In the genomic region with DNA sequence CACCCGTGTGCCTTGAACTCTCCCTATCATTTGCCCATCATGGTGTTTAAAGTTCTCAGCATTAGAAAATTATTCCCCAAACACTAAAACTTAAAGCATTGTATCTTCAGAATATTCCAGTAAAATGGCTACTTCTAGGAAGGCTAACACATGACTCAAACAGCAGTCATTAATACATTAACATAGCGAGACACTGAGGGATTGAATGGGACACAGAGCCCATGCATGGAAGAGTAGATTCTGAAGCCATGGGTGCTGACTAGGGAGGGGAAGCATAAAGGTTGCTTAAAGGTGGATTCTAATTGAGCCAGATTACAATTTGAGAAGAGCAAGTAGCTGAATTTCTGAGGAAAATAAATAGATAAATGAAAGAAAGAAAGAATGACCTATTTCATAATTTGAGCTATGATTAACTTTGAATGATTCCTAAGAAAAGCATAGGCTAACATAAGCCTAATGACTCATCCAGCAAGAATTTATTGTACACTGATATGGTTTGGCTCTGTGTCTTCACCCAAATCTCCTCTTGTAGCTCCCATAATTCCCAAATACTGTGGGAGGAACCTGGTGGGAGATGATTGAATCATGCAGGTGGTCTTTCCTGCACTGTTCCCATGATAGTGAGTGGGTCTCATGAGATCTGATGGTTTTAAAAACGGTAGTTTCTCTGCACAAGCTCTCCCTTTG, we compare ENCODE assay signal across 19 cellular contexts.
DNase-seq lines count a peak whose midpoint lies in the region; FAIRE-seq and TF ChIP-seq lines count a peak whose summit lies in the region.
"Had no signal": no experiment of that assay in that cellular context is flagged by ENCODE, and none has a peak within 500 bp of the region (broad histone marks: within the 10 kb centered on the region; RNA-seq: fewer than 3 reads in every experiment).

No MANE protein-coding gene starts in this region.

- TF ChIP-seq CTCF in fibroblast of lung (conservative IDR thresholded peaks at IDR 0.05 in 1 of 2, IDR thresholded peaks at IDR 0.05 in 1 of 2; ENCODE audit: low read depth in 1 of 2, low read length in 2 of 2), result no peak

- no peaks in the 10 kb centered on the region for H3K4me1 ChIP-seq in fibroblast of lung (ENCODE audit: control insufficient read depth, extremely low read depth, insufficient read depth, low read length)
- H3K4me1 ChIP-seq: BLaER1 treated with 17β-estradiol and CSF1 and Interleukin-3, amounts not matched to agents 10 nM and 100 nM; upper lobe of left lung had no signal

- DNase-seq in H54 (ENCODE audit: insufficient read length, low spot score), result no peak
- peak; percentile 32 for DNase-seq in SK-MEL-5 (ENCODE audit: low read depth, low spot score)
- DNase-seq in fibroblast of lung (ENCODE audit: low read depth in 2 of 2), result peak; percentile 64 to 66
- DNase-seq in skeletal muscle cell (ENCODE audit: low read depth), result peak; percentile 66
- DNase-seq in activated T-cell treated with anti-CD3 and anti-CD28 coated beads, Interleukin-2, amount 50 U/mL, for 48 hours, result no peak
- no peak for DNase-seq in effector CD8-positive, alpha-beta T cell (lab: John Stamatoyannopoulos, UW)
- DNase-seq in NCI-H774 (lab: John Stamatoyannopoulos, UW), result no peak
- DNase-seq: activated gamma-delta T cell treated with Interleukin-2 at 50 U/mL for 16 hours; DND-41; effector memory CD8-positive, alpha-beta T cell; H7; NCI-H1417 treated with DMSO at 0.1 percent for 48 hours; NCI-H446 treated with DMSO at 0.1 percent for 48 hours; occipital lobe; small intestine; stimulated activated naive B cell treated with anti-CD40 and anti-IgM and Interleukin-4, amounts not matched to agents 10 μg/mL and 1 μg/mL and 100 μg/mL, for 72 hours; upper lobe of left lung had no signal

- H3K4me3 ChIP-seq in fibroblast of lung (replicated peaks in 1 of 4; ENCODE audit: control extremely low read depth in 1 of 4, insufficient read depth in 1 of 4, low read depth in 3 of 4, low read length in 4 of 4), result no peak overlapping the region
- no peak overlapping the region for H3K4me3 ChIP-seq in skeletal muscle cell (ENCODE audit: low read depth, low read length)
- H3K4me3 ChIP-seq: BLaER1 treated with 17β-estradiol and CSF1 and Interleukin-3, amounts not matched to agents 10 nM and 100 nM; upper lobe of left lung had no signal

- H3K4me2 ChIP-seq in fibroblast of lung (ENCODE audit: extremely low read depth, insufficient read depth, low read length), result no peak overlapping the region
- H3K4me2 ChIP-seq: BLaER1 treated with 17β-estradiol and CSF1 and Interleukin-3, amounts not matched to agents 10 nM and 100 nM; KMS-11 had no signal

- in situ Hi-C loops in SK-MEL-5 (cut with HindIII; ENCODE audit: low pct_unique_long_range_greater_than_20kb, low sequenced_read_pairs), result no loop called here

- no peaks in the 10 kb centered on the region for H4K20me1 ChIP-seq in fibroblast of lung (ENCODE audit: control insufficient read depth, extremely low read depth, insufficient read depth, low read length)
- H4K20me1 ChIP-seq: BLaER1 treated with 17β-estradiol and CSF1 and Interleukin-3, amounts not matched to agents 10 nM and 100 nM had no signal

- no peaks in the 10 kb centered on the region for H3K79me2 ChIP-seq in fibroblast of lung (ENCODE audit: control insufficient read depth, insufficient read depth, low read length)

- H3K27me3 ChIP-seq in fibroblast of lung (ENCODE audit: control insufficient read depth, insufficient read depth, low read length), result no peaks in the 10 kb centered on the region
- H3K27me3 ChIP-seq: BLaER1 treated with 17β-estradiol and CSF1 and Interleukin-3, amounts not matched to agents 10 nM and 100 nM; upper lobe of left lung had no signal

- H3K36me3 ChIP-seq in fibroblast of lung (ENCODE audit: control insufficient read depth, insufficient read depth, low read length), result no peaks in the 10 kb centered on the region
- H3K36me3 ChIP-seq: BLaER1 treated with 17β-estradiol and CSF1 and Interleukin-3, amounts not matched to agents 10 nM and 100 nM; upper lobe of left lung had no signal

- no peaks in the 10 kb centered on the region for H3K9me3 ChIP-seq in fibroblast of lung (ENCODE audit: control insufficient read depth, insufficient read depth, low read depth, low read length)
- H3K9me3 ChIP-seq: BLaER1 treated with 17β-estradiol and CSF1 and Interleukin-3, amounts not matched to agents 10 nM and 100 nM; upper lobe of left lung had no signal

- no peak overlapping the region for H2AFZ ChIP-seq in fibroblast of lung (ENCODE audit: low read length)

- no peak for TF ChIP-seq POLR2A in H54 (IDR thresholded peaks at IDR 0.05; ENCODE audit: low read depth, low read length)

- peak; percentile 50 for FAIRE-seq in H54 (lab: Jason Lieb, UNC)
- FAIRE-seq: small intestine had no signal

- H3K27ac ChIP-seq in fibroblast of lung (ENCODE audit: insufficient read depth, low read length), result no peak overlapping the region
- H3K27ac ChIP-seq: BLaER1 treated with 17β-estradiol and CSF1 and Interleukin-3, amounts not matched to agents 10 nM and 100 nM; KMS-11; upper lobe of left lung had no signal

- H3K9ac ChIP-seq in fibroblast of lung (ENCODE audit: insufficient read depth, low read length), result no peak overlapping the region
- H3K9ac ChIP-seq: BLaER1 treated with 17β-estradiol and CSF1 and Interleukin-3, amounts not matched to agents 10 nM and 100 nM; KMS-11 had no signal

Comparison
In these comparisons a context has a peak if more than half of its experiments do, and no peak if none do; other contexts are left out.
1. DNase-seq: peak in SK-MEL-5 (single experiment), fibroblast of lung (2 of 2) and skeletal muscle cell (single experiment); none in H54 (single experiment), activated T-cell treated with anti-CD3 and anti-CD28 coated beads, Interleukin-2, amount 50 U/mL, for 48 hours (0 of 2), effector CD8-positive, alpha-beta T cell (single experiment) and NCI-H774 (single experiment).